Comparison of ENCODE assay signal across 1 cellular context in the genomic region with DNA sequence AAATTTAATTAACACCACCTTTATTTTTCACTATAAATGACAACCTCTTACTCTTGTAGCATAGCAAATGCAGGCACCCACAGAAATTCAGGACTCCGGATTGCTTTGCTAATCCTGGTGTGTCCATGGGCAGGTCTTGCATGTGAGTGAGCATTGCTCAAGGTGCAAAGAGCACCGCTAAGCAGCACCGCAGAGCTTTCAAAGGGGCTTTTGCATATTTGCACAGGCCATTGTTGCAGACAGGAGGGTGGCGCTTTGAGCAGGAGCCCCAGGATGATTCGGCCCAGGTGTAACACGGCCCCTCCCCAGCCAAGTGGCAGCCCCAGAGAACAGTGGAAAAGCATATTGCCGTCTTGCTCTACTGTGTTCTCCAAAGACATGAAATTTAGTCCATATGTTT.
TF ChIP-seq lines count a peak whose summit lies in the region.

No MANE protein-coding gene starts in this region.

TF ChIP-seq in HepG2, 621 proteins besides CTCF, POLR2A, EP300 and RAD21 (continued from another document and continues in another):
- TF ChIP-seq ZNF574 (CRISPR knock-in tag; IDR thresholded peaks at IDR 0.05) (peak; percentile 81), SP5 (CRISPR knock-in tag; IDR thresholded peaks at IDR 0.05; ENCODE audit: borderline replicate concordance, low read depth) (peak; percentile 86), ZNF549 (CRISPR knock-in tag; IDR thresholded peaks at IDR 0.05) (peak; percentile 79), CEBPG (CRISPR knock-in tag; IDR thresholded peaks at IDR 0.05) (peak; percentile 93), MXD1 (CRISPR knock-in tag; IDR thresholded peaks at IDR 0.05) (no peak; the same call in 1 of the 2 replicates), TCF12 (IDR thresholded peaks at IDR 0.05) (no peak), TCF12 (CRISPR knock-in tag; IDR thresholded peaks at IDR 0.05) (0 out of 2 replicates have a peak, but pooled peaks have one; percentile 43), MLLT10 (CRISPR knock-in tag; IDR thresholded peaks at IDR 0.05) (no peak), MYC (CRISPR knock-in tag; IDR thresholded peaks at IDR 0.05; ENCODE audit: borderline replicate concordance) (peak; percentile 74; the same call in 1 of the 2 replicates), MTA1 (CRISPR knock-in tag; IDR thresholded peaks at IDR 0.05; ENCODE audit: borderline replicate concordance) (peak; percentile 86; the same call in 1 of the 2 replicates), ZNF292 (CRISPR knock-in tag; IDR thresholded peaks at IDR 0.05; ENCODE audit: borderline replicate concordance, low read depth) (peak; percentile 93; the same call in 1 of the 2 replicates), SKI (IDR thresholded peaks at IDR 0.05; ENCODE audit: partially characterized antibody) (peak; percentile 78), ZNF251 (CRISPR knock-in tag; IDR thresholded peaks at IDR 0.05) (no peak), FOSL2 (CRISPR knock-in tag; IDR thresholded peaks at IDR 0.05) (peak; percentile 68), THAP11 (CRISPR knock-in tag; IDR thresholded peaks at IDR 0.05) (peak; percentile 50), HDAC2 (CRISPR knock-in tag; IDR thresholded peaks at IDR 0.05) (peak; percentile 90), ZNF3 (CRISPR knock-in tag; IDR thresholded peaks at IDR 0.05) (no peak), HNRNPH1 (optimal IDR thresholded peaks at IDR 0.05; ENCODE audit: low read depth, low read length) (no peak), SIX4 (CRISPR knock-in tag; IDR thresholded peaks at IDR 0.05) (no peak), MAZ (IDR thresholded peaks at IDR 0.05; ENCODE audit: borderline replicate concordance, low read depth, low read length) (no peak), MAZ (CRISPR knock-in tag; IDR thresholded peaks at IDR 0.05; ENCODE audit: low read depth) (0 out of 2 replicates have a peak, but pooled peaks have one; percentile 46), MED1 (CRISPR knock-in tag; IDR thresholded peaks at IDR 0.05) (peak; percentile 55; the same call in 1 of the 2 replicates), ZNF451 (CRISPR knock-in tag; IDR thresholded peaks at IDR 0.05) (peak; percentile 54; the same call in 1 of the 2 replicates), RFX3 (CRISPR knock-in tag; IDR thresholded peaks at IDR 0.05) (no peak), ZNF678 (CRISPR knock-in tag; IDR thresholded peaks at IDR 0.05) (no peak), THRA (CRISPR knock-in tag; IDR thresholded peaks at IDR 0.05; ENCODE audit: borderline replicate concordance) (0 out of 2 replicates have a peak, but pooled peaks have one; percentile 19), RFX1 (IDR thresholded peaks at IDR 0.05) (no peak), PBX3 (CRISPR knock-in tag; IDR thresholded peaks at IDR 0.05; ENCODE audit: borderline replicate concordance) (no peak), STAG1 (CRISPR knock-in tag; IDR thresholded peaks at IDR 0.05) (peak; percentile 23; the same call in 1 of the 2 replicates), ARNTL (CRISPR knock-in tag; IDR thresholded peaks at IDR 0.05) (peak; percentile 86), ZNF784 (CRISPR knock-in tag; IDR thresholded peaks at IDR 0.05; ENCODE audit: borderline replicate concordance) (peak; percentile 53; the same call in 1 of the 2 replicates), ZNF562 (CRISPR knock-in tag; IDR thresholded peaks at IDR 0.05; ENCODE audit: borderline replicate concordance) (no peak), NR2F6 (IDR thresholded peaks at IDR 0.05) (0 out of 2 replicates have a peak, but pooled peaks have one; percentile 49), NR2F6 (CRISPR knock-in tag; IDR thresholded peaks at IDR 0.05) (peak; percentile 44; the same call in 1 of the 2 replicates), PHF21A (CRISPR knock-in tag; IDR thresholded peaks at IDR 0.05) (peak; percentile 92), ZNF232 (CRISPR knock-in tag; IDR thresholded peaks at IDR 0.05; ENCODE audit: borderline replicate concordance) (no peak), FUBP1 (CRISPR knock-in tag; IDR thresholded peaks at IDR 0.05; ENCODE audit: borderline replicate concordance) (no peak), HCFC1 (IDR thresholded peaks at IDR 0.05; ENCODE audit: low read depth, low read length) (no peak), SCMH1 (CRISPR knock-in tag; IDR thresholded peaks at IDR 0.05; ENCODE audit: borderline replicate concordance) (no peak)
- TF ChIP-seq, protein P1, sequence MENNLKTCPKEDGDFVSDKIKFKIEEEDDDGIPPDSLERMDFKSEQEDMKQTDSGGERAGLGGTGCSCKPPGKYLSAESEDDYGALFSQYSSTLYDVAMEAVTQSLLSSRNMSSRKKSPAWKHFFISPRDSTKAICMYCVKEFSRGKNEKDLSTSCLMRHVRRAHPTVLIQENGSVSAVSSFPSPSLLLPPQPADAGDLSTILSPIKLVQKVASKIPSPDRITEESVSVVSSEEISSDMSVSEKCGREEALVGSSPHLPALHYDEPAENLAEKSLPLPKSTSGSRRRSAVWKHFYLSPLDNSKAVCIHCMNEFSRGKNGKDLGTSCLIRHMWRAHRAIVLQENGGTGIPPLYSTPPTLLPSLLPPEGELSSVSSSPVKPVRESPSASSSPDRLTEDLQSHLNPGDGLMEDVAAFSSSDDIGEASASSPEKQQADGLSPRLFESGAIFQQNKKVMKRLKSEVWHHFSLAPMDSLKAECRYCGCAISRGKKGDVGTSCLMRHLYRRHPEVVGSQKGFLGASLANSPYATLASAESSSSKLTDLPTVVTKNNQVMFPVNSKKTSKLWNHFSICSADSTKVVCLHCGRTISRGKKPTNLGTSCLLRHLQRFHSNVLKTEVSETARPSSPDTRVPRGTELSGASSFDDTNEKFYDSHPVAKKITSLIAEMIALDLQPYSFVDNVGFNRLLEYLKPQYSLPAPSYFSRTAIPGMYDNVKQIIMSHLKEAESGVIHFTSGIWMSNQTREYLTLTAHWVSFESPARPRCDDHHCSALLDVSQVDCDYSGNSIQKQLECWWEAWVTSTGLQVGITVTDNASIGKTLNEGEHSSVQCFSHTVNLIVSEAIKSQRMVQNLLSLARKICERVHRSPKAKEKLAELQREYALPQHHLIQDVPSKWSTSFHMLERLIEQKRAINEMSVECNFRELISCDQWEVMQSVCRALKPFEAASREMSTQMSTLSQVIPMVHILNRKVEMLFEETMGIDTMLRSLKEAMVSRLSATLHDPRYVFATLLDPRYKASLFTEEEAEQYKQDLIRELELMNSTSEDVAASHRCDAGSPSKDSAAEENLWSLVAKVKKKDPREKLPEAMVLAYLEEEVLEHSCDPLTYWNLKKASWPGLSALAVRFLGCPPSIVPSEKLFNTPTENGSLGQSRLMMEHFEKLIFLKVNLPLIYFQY (CRISPR knock-in tag; IDR thresholded peaks at IDR 0.05; ENCODE audit: borderline replicate concordance), result 0 out of 2 replicates have a peak, but pooled peaks have one; percentile 30
- TF ChIP-seq, protein P2, sequence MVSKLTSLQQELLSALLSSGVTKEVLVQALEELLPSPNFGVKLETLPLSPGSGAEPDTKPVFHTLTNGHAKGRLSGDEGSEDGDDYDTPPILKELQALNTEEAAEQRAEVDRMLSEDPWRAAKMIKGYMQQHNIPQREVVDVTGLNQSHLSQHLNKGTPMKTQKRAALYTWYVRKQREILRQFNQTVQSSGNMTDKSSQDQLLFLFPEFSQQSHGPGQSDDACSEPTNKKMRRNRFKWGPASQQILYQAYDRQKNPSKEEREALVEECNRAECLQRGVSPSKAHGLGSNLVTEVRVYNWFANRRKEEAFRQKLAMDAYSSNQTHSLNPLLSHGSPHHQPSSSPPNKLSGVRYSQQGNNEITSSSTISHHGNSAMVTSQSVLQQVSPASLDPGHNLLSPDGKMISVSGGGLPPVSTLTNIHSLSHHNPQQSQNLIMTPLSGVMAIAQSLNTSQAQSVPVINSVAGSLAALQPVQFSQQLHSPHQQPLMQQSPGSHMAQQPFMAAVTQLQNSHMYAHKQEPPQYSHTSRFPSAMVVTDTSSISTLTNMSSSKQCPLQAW (CRISPR knock-in tag; IDR thresholded peaks at IDR 0.05), result no peak
- TF ChIP-seq, protein P3, sequence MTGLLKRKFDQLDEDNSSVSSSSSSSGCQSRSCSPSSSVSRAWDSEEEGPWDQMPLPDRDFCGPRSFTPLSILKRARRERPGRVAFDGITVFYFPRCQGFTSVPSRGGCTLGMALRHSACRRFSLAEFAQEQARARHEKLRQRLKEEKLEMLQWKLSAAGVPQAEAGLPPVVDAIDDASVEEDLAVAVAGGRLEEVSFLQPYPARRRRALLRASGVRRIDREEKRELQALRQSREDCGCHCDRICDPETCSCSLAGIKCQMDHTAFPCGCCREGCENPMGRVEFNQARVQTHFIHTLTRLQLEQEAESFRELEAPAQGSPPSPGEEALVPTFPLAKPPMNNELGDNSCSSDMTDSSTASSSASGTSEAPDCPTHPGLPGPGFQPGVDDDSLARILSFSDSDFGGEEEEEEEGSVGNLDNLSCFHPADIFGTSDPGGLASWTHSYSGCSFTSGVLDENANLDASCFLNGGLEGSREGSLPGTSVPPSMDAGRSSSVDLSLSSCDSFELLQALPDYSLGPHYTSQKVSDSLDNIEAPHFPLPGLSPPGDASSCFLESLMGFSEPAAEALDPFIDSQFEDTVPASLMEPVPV (CRISPR knock-in tag; IDR thresholded peaks at IDR 0.05), result peak; percentile 49; the same call in 1 of the 2 replicates
- TF ChIP-seq, protein P4, sequence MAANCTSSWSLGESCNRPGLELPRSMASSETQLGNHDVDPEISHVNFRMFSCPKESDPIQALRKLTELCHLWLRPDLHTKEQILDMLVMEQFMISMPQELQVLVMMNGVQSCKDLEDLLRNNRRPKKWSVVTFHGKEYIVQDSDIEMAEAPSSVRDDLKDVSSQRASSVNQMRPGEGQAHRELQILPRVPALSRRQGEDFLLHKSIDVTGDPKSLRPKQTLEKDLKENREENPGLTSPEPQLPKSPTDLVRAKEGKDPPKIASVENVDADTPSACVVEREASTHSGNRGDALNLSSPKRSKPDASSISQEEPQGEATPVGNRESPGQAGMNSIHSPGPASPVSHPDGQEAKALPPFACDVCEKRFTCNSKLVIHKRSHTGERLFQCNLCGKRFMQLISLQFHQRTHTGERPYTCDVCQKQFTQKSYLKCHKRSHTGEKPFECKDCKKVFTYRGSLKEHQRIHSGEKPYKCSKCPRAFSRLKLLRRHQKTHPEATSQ (CRISPR knock-in tag; IDR thresholded peaks at IDR 0.05; ENCODE audit: borderline replicate concordance), result peak; percentile 22; the same call in 1 of the 2 replicates
